ENCODE assay signal across 8 cellular contexts in genomic region chr7:48587475-48587874, GRCh38.
"Had no signal": no experiment of that assay in that cellular context is flagged by ENCODE, and none has a peak within 500 bp of the region (broad histone marks: within the 10 kb centered on the region; RNA-seq: fewer than 3 reads in every experiment).

No MANE protein-coding gene starts in this region.

- ATAC-seq: GM12878 had no signal

- FAIRE-seq: G401.6, GM12878, GM12891, GM12892, GM18507, GM19239 had no signal

- H3K4me3 ChIP-seq: GM12878 had no signal

- DNase-seq: GDM1, GF-D8 had no signal
